ENCODE assay signal across 1 cellular context in the genomic region with DNA sequence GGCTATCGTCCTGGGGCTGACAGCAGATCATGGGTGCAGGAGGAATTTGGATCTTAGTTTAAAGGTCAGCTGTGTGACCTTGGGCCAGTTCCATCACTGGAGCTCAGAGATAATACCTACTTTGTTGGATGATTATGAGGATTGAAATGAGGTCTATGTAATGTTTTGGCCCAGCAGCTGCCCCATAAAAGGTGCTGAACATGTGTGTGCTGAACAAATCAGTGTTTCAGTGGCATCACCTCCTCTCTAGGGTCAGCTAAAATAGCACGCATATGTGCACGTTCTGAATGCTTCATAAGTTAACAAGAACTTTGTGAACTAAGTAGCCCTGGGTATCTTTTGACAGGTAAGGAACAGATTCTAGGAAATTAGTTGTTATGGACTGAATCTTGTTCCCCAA.
TF ChIP-seq lines count a peak whose summit lies in the region.

No MANE protein-coding gene starts in this region.

TF ChIP-seq in K562, 482 proteins besides CTCF, POLR2A, EP300 and RAD21 (continued from another document):
- TF ChIP-seq, protein P1, sequence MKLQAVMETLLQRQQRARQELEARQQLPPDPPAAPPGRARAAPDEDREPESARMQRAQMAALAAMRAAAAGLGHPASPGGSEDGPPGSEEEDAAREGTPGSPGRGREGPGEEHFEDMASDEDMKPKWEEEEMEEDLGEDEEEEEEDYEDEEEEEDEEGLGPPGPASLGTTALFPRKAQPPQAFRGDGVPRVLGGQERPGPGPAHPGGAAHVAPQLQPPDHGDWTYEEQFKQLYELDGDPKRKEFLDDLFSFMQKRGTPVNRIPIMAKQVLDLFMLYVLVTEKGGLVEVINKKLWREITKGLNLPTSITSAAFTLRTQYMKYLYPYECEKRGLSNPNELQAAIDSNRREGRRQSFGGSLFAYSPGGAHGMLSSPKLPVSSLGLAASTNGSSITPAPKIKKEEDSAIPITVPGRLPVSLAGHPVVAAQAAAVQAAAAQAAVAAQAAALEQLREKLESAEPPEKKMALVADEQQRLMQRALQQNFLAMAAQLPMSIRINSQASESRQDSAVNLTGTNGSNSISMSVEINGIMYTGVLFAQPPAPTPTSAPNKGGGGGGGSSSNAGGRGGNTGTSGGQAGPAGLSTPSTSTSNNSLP (IDR thresholded peaks at IDR 0.05; ENCODE audit: borderline replicate concordance, low read depth, low read length) = no peak
- TF ChIP-seq MYNN (IDR thresholded peaks at IDR 0.05) (no peak), MYNN (CRISPR knock-in tag; IDR thresholded peaks at IDR 0.05) (no peak), ZNF444 (CRISPR knock-in tag; IDR thresholded peaks at IDR 0.05) (no peak), CBFB (CRISPR knock-in tag; IDR thresholded peaks at IDR 0.05) (no peak), IRF2 (CRISPR knock-in tag; IDR thresholded peaks at IDR 0.05) (no peak), NR1H2 (CRISPR knock-in tag; IDR thresholded peaks at IDR 0.05) (no peak), KDM5B (IDR thresholded peaks at IDR 0.05; ENCODE audit: insufficient replicate concordance, low read depth, low read length) (no peak)
- TF ChIP-seq, protein P2, sequence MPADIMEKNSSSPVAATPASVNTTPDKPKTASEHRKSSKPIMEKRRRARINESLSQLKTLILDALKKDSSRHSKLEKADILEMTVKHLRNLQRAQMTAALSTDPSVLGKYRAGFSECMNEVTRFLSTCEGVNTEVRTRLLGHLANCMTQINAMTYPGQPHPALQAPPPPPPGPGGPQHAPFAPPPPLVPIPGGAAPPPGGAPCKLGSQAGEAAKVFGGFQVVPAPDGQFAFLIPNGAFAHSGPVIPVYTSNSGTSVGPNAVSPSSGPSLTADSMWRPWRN (IDR thresholded peaks at IDR 0.05; ENCODE audit: low read depth) = no peak
- TF ChIP-seq, protein P3, sequence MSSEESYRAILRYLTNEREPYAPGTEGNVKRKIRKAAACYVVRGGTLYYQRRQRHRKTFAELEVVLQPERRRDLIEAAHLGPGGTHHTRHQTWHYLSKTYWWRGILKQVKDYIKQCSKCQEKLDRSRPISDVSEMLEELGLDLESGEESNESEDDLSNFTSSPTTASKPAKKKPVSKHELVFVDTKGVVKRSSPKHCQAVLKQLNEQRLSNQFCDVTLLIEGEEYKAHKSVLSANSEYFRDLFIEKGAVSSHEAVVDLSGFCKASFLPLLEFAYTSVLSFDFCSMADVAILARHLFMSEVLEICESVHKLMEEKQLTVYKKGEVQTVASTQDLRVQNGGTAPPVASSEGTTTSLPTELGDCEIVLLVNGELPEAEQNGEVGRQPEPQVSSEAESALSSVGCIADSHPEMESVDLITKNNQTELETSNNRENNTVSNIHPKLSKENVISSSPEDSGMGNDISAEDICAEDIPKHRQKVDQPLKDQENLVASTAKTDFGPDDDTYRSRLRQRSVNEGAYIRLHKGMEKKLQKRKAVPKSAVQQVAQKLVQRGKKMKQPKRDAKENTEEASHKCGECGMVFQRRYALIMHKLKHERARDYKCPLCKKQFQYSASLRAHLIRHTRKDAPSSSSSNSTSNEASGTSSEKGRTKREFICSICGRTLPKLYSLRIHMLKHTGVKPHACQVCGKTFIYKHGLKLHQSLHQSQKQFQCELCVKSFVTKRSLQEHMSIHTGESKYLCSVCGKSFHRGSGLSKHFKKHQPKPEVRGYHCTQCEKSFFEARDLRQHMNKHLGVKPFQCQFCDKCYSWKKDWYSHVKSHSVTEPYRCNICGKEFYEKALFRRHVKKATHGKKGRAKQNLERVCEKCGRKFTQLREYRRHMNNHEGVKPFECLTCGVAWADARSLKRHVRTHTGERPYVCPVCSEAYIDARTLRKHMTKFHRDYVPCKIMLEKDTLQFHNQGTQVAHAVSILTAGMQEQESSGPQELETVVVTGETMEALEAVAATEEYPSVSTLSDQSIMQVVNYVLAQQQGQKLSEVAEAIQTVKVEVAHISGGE (CRISPR knock-in tag; IDR thresholded peaks at IDR 0.05) = no peak
- TF ChIP-seq, protein P4, sequence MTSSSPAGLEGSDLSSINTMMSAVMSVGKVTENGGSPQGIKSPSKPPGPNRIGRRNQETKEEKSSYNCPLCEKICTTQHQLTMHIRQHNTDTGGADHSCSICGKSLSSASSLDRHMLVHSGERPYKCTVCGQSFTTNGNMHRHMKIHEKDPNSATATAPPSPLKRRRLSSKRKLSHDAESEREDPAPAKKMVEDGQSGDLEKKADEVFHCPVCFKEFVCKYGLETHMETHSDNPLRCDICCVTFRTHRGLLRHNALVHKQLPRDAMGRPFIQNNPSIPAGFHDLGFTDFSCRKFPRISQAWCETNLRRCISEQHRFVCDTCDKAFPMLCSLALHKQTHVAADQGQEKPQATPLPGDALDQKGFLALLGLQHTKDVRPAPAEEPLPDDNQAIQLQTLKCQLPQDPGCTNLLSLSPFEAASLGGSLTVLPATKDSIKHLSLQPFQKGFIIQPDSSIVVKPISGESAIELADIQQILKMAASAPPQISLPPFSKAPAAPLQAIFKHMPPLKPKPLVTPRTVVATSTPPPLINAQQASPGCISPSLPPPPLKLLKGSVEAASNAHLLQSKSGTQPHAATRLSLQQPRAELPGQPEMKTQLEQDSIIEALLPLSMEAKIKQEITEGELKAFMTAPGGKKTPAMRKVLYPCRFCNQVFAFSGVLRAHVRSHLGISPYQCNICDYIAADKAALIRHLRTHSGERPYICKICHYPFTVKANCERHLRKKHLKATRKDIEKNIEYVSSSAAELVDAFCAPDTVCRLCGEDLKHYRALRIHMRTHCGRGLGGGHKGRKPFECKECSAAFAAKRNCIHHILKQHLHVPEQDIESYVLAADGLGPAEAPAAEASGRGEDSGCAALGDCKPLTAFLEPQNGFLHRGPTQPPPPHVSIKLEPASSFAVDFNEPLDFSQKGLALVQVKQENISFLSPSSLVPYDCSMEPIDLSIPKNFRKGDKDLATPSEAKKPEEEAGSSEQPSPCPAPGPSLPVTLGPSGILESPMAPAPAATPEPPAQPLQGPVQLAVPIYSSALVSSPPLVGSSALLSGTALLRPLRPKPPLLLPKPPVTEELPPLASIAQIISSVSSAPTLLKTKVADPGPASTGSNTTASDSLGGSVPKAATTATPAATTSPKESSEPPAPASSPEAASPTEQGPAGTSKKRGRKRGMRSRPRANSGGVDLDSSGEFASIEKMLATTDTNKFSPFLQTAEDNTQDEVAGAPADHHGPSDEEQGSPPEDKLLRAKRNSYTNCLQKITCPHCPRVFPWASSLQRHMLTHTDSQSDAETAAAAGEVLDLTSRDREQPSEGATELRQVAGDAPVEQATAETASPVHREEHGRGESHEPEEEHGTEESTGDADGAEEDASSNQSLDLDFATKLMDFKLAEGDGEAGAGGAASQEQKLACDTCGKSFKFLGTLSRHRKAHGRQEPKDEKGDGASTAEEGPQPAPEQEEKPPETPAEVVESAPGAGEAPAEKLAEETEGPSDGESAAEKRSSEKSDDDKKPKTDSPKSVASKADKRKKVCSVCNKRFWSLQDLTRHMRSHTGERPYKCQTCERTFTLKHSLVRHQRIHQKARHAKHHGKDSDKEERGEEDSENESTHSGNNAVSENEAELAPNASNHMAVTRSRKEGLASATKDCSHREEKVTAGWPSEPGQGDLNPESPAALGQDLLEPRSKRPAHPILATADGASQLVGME (CRISPR knock-in tag; IDR thresholded peaks at IDR 0.05) = no peak
TF ChIP-seq in K562: peak in this region for 0.
